Comparison of ENCODE assay signal across 15 cellular contexts in the genomic region with DNA sequence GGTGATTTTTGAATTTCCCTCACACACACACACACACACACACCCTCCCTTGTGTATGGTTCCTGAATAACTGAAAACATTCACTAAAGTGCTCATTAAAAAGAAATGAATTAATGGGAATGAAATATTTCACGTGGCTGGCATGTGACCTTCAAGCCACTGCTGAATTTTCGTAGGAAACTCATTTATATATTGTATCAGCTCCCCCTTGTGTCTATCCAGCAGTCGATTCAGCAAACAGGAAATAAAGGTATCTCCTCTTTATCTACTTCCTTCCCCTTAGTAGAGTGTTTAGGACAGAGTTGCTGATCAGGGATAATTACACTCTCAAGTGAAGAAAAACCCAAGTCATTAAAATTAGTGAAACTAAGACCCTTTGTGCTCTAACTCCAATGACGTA.
DNase-seq lines count a peak whose midpoint lies in the region; ATAC-seq and TF ChIP-seq lines count a peak whose summit lies in the region.
"Had no signal": no experiment of that assay in that cellular context is flagged by ENCODE, and none has a peak within 500 bp of the region (broad histone marks: within the 10 kb centered on the region; RNA-seq: fewer than 3 reads in every experiment).

No MANE protein-coding gene starts in this region.

- TF ChIP-seq POLR2A in gastroesophageal sphincter (IDR thresholded peaks at IDR 0.05): no peak

- no peak overlapping the region for H3K4me3 ChIP-seq in gastroesophageal sphincter
- H3K4me3 ChIP-seq: BLaER1 had no signal

- intact Hi-C loops in sciatic nerve (cut with DNase I): no loop called here

- no peaks in the 10 kb centered on the region for H3K4me1 ChIP-seq in gastroesophageal sphincter

- TF ChIP-seq EP300 in gastroesophageal sphincter (IDR thresholded peaks at IDR 0.05): no peak

- no peak overlapping the region for H3K27ac ChIP-seq in gastroesophageal sphincter
- H3K27ac ChIP-seq: BLaER1, KMS-11 had no signal

- 38% methylated on average over 4 of the region's 4 CpGs for WGBS in gastroesophageal sphincter (ENCODE audit: low coverage in 1 of 2), 2 donors

- H3K9me3 ChIP-seq in gastroesophageal sphincter: no peaks in the 10 kb centered on the region

- ATAC-seq in gastroesophageal sphincter: no peak
- no peak for ATAC-seq in sciatic nerve
- ATAC-seq in GM21367 (IDR thresholded peaks at IDR 0.05; ENCODE audit: unreplicated experiment): no peak
- no peak for ATAC-seq in HG02884 (IDR thresholded peaks at IDR 0.05; ENCODE audit: unreplicated experiment)
- no peak for ATAC-seq in GM21825 (IDR thresholded peaks at IDR 0.05; ENCODE audit: unreplicated experiment)
- ATAC-seq: activated T-cell treated with anti-CD3 and anti-CD28 coated beads, Interleukin-2, amount 50 U/mL, for 72 hours had no signal

- H3K36me3 ChIP-seq in gastroesophageal sphincter: no peaks in the 10 kb centered on the region
- H3K36me3 ChIP-seq: BLaER1 had no signal

- TF ChIP-seq CTCF in gastroesophageal sphincter (IDR thresholded peaks at IDR 0.05): peak in 3 of 4 experiments; percentile 12 to 30 (median 21)

- H3K27me3 ChIP-seq in gastroesophageal sphincter: no peaks in the 10 kb centered on the region
- H3K27me3 ChIP-seq: BLaER1 had no signal

- DNase-seq in COR-L47 (lab: John Stamatoyannopoulos, UW) (peak; percentile 51), HT1080 (ENCODE audit: low read depth) (peak; percentile 29), RPMI7951 (ENCODE audit: low read depth) (peak; percentile 6), sciatic nerve (ENCODE audit: low spot score) (no peak)
- DNase-seq: activated CD4-positive, alpha-beta T cell treated with anti-CD3 and anti-CD28 coated beads, Interleukin-2, amount 10 ng/mL, durations not matched to agents 24 days and 14 days; activated T-cell treated with anti-CD3 and anti-CD28 coated beads, Interleukin-2, amount 50 U/mL, for 72 hours; aorta; left cardiac atrium; NCI-H2081 treated with DMSO at 0.1 percent for 48 hours had no signal
